Comparison of ENCODE assay signal across 15 cellular contexts in genomic region chr9:69996947-69997346, GRCh38. TPM values are rescaled to one million over a fixed set of nuclear protein-coding genes. Genes with fewer than 3 reads are reported as not detected.
DNase-seq lines count a peak whose midpoint lies in the region; ATAC-seq and TF ChIP-seq lines count a peak whose summit lies in the region.
"Had no signal": no experiment of that assay in that cellular context is flagged by ENCODE, and none has a peak within 500 bp of the region (broad histone marks: within the 10 kb centered on the region; RNA-seq: fewer than 3 reads in every experiment).

No MANE protein-coding gene starts in this region.

- no peak overlapping the region for H3K4me3 ChIP-seq in right cardiac atrium (ENCODE audit: low read length)
- H3K4me3 ChIP-seq in suprapubic skin, result no peak overlapping the region
- H3K4me3 ChIP-seq: ascending aorta, prostate gland had no signal

- TF ChIP-seq POLR2A in suprapubic skin (IDR thresholded peaks at IDR 0.05), result no peak

- DNase-seq in NCI-H187 treated with DMSO at 0.1 percent for 48 hours (lab: John Stamatoyannopoulos, UW) (peak; percentile 90), amniotic epithelial cell (ENCODE audit: low read depth) (peak; percentile 93), right cardiac atrium (no peak), suprapubic skin (ENCODE audit: low spot score in 2 of 2) (no peak), T-helper 17 cell (no peak), iPS-NIHi7 (ENCODE audit: extremely low spot score) (no peak), NAMALWA (ENCODE audit: low spot score) (no peak)
- DNase-seq: effector memory CD4-positive, alpha-beta T cell; NCI-H510A treated with DMSO at 0.1 percent for 48 hours had no signal

- no peaks in the 10 kb centered on the region for H3K36me3 Mint-ChIP-seq in T-helper 17 cell (ENCODE audit: low read depth)
- H3K36me3 Mint-ChIP-seq: memory B cell had no signal

- H3K27me3 ChIP-seq in right cardiac atrium (ENCODE audit: control insufficient read depth, insufficient read depth) (no peaks in the 10 kb centered on the region), suprapubic skin (no peaks in the 10 kb centered on the region)
- H3K27me3 ChIP-seq: ascending aorta had no signal

- peaks cover 12% of the 10 kb centered on the region for H3K27me3 Mint-ChIP-seq in T-helper 17 cell

- intact Hi-C loops in right cardiac atrium (cut with DNase I), result loop anchor here in 1 of 4 donors (10.0 kb wide), 1 partner anchor 48 kb away; the partner anchor contains the start of gene MAMDC2

- TF ChIP-seq EP300 in suprapubic skin (IDR thresholded peaks at IDR 0.05), result no peak

- H3K4me1 ChIP-seq in right cardiac atrium (ENCODE audit: control insufficient read depth, insufficient read depth, low read length) (peaks cover 3% of the 10 kb centered on the region), suprapubic skin (peaks cover 17% of the 10 kb centered on the region)
- H3K4me1 ChIP-seq: ascending aorta, prostate gland had no signal

- 35% methylated on average over 2 of the region's 2 CpGs for WGBS in right cardiac atrium
- WGBS in suprapubic skin, result 59% methylated on average over 2 of the region's 2 CpGs

- H3K36me3 ChIP-seq in suprapubic skin, result no peaks in the 10 kb centered on the region
- H3K36me3 ChIP-seq: ascending aorta, prostate gland had no signal

- no peak overlapping the region for H3K27ac Mint-ChIP-seq in T-helper 17 cell
- H3K27ac Mint-ChIP-seq: memory B cell had no signal

- peaks cover 2% of the 10 kb centered on the region for H3K4me1 Mint-ChIP-seq in T-helper 17 cell
- H3K4me1 Mint-ChIP-seq: memory B cell had no signal

- H3K4me3 Mint-ChIP-seq in T-helper 17 cell, result no peak overlapping the region
- H3K4me3 Mint-ChIP-seq: memory B cell had no signal

- no peak overlapping the region for H3K27ac ChIP-seq in right cardiac atrium (ENCODE audit: low read length)
- H3K27ac ChIP-seq in suprapubic skin, result peak overlapping the region; percentile 87
- H3K27ac ChIP-seq: ascending aorta, KMS-11, VCaP had no signal

- peak; percentile 82 to 94 for ATAC-seq in right cardiac atrium
- no peak for ATAC-seq in GM21786 (IDR thresholded peaks at IDR 0.05; ENCODE audit: unreplicated experiment)
- ATAC-seq in T-helper 17 cell, result no peak

- no peak for TF ChIP-seq CTCF in suprapubic skin (IDR thresholded peaks at IDR 0.05)

- H3K9me3 ChIP-seq in right cardiac atrium (ENCODE audit: control insufficient read depth, low read length) (no peaks in the 10 kb centered on the region), suprapubic skin (no peaks in the 10 kb centered on the region), T-helper 17 cell (ENCODE audit: control insufficient read depth, low read length, poor library complexity, severe bottlenecking) (no peaks in the 10 kb centered on the region)
- H3K9me3 ChIP-seq: ascending aorta, prostate gland had no signal

RNA-seq across cellular contexts. Expression of gene MAMDC2, which starts 46.7 kb away (rescaled TPM):
- total RNA-seq in right cardiac atrium (10 to 100 TPM; 12.2 to 18.1 (median 16.5) TPM), suprapubic skin (10 to 100 TPM in 2 of 4 donors, 1 to 10 TPM in 2; 4.1 to 17.3 (median 9.3) TPM), T-helper 17 cell (under 1 TPM in 1 of 2 donors, not detected in 1; 0.07 TPM)
- polyA plus RNA-seq in right cardiac atrium, result 11.5 TPM

Comparison
In these comparisons a context has a peak if more than half of its experiments do, and no peak if none do; other contexts are left out.
1. DNase-seq: peak in NCI-H187 treated with DMSO at 0.1 percent for 48 hours (single experiment) and amniotic epithelial cell (single experiment); none in right cardiac atrium (0 of 3), suprapubic skin (0 of 2), T-helper 17 cell (0 of 3), iPS-NIHi7 (single experiment) and NAMALWA (single experiment).
2. ATAC-seq: peak in right cardiac atrium (2 of 2); none in GM21786 (single experiment) and T-helper 17 cell (single experiment).
3. RNA of gene MAMDC2, which starts 46.7 kb away (total RNA-seq): 12.2 to 18.1 TPM in right cardiac atrium and 4.1 to 17.3 TPM in suprapubic skin; 0.07 TPM in T-helper 17 cell; every median in the first group is over 4 times any median in the second.